10 cellular contexts compared by ENCODE assay signal in genomic region chr11:9601876-9602199, GRCh38. TPM values are rescaled to one million over a fixed set of nuclear protein-coding genes. Genes with fewer than 3 reads are reported as not detected.
A peak's percentile ranks its signal among the peaks of the same experiment; 100 is the strongest.
DNase-seq lines count a peak whose midpoint lies in the region; ATAC-seq, FAIRE-seq and TF ChIP-seq lines count a peak whose summit lies in the region.
"Had no signal": no experiment of that assay in that cellular context is flagged by ENCODE, and none has a peak within 500 bp of the region (broad histone marks: within the 10 kb centered on the region; RNA-seq: fewer than 3 reads in every experiment).

No MANE protein-coding gene starts in this region.

- POLR2A ChIA-PET in H1 (lab: Charles Lee; ENCODE audit: partially characterized antibody), result interaction anchor here (1.0 to 3.8 kb wide), 6 partner anchors 11 to 142 kb away, joined by 3 to 17 read pairs (median 8); partner anchors contain the start of genes WEE1 and ZNF143

- H3K4ac ChIP-seq in H1 (replicated peaks; ENCODE audit: insufficient read length, low read depth, low read length), result no peak overlapping the region

- 96% methylated on average over 4 of the region's 5 CpGs for WGBS in mammary epithelial cell (ENCODE audit: low coverage, missing lambda C conversion rate)
- 90% methylated on average over 5 of the region's 5 CpGs; no CpG with 5 or more reads in 1 of the 2 experiments for WGBS in H1 (ENCODE audit: extremely low coverage in 1 of 2, insufficient coverage in 1 of 2, insufficient read length in 1 of 2, insufficient replicate concordance in 2 of 2, low coverage in 1 of 2, low lambda C conversion rate in 2 of 2, missing lambda C conversion rate in 1 of 2), 2 experiments

- H3K56ac ChIP-seq in H1 (replicated peaks; ENCODE audit: insufficient read length, low read depth, low read length), result no peak overlapping the region

- H3K4me1 ChIP-seq in mammary epithelial cell (ENCODE audit: insufficient read depth, low read length) (peaks cover 18% of the 10 kb centered on the region), breast epithelium (no peaks in the 10 kb centered on the region), Loucy (ENCODE audit: insufficient read depth, low read length, poor library complexity, severe bottlenecking) (peaks cover 27% of the 10 kb centered on the region), H1 (replicated peaks in 1 of 4; ENCODE audit: control insufficient read depth in 3 of 4, insufficient read depth in 4 of 4, low read length in 3 of 4) (peaks cover 3 to 10% (median 6%) of the 10 kb centered on the region in 4 experiments; a peak in 6 of 7 replicates)

- H3K27ac ChIP-seq in mammary epithelial cell (ENCODE audit: insufficient read depth, low read depth, low read length) (peak overlapping the region; percentile 80), breast epithelium (peak overlapping the region in 1 of 2 donors; percentile 47), H1 (ENCODE audit: low read depth, low read length) (no peak overlapping the region; the same call in 1 of the 2 replicates)
- H3K27ac ChIP-seq: coronary artery had no signal

- no peaks in the 10 kb centered on the region for H3K79me2 ChIP-seq in mammary epithelial cell (ENCODE audit: insufficient read depth, low read length)
- no peaks in the 10 kb centered on the region for H3K79me2 ChIP-seq in Loucy (ENCODE audit: insufficient read depth, low read length)
- H3K79me2 ChIP-seq in H1 (ENCODE audit: control insufficient read depth in 1 of 2, insufficient read depth in 2 of 2, low read length in 2 of 2), result no peaks in the 10 kb centered on the region

- no peak overlapping the region; the same call in 1 of the 2 replicates for H2BK15ac ChIP-seq in H1 (ENCODE audit: low read length)

- no TSS peak for BruUV-seq in mammary epithelial cell (replicated peaks; lab: Mats Ljungman, UMichigan)

- intact Hi-C loops in mammary epithelial cell (cut with micrococcal nuclease), result loop anchor here (2.0 kb wide), 1 partner anchor 33 kb away; no protein-coding TSS in a partner anchor
- intact Hi-C loops in breast epithelium (cut with DNase I; ENCODE audit: low total_unique reads), result no loop called here
- intact Hi-C loops in posterior vena cava (cut with DNase I), result loop anchor here in 1 of 2 donors (10.0 kb wide), 1 partner anchor 87 kb away; no protein-coding TSS in a partner anchor

- CTCF ChIA-PET in mammary epithelial cell (lab: Charles Lee; ENCODE audit: low non-redundant PET) (no interaction called here), H1 (lab: Charles Lee; ENCODE audit: partially characterized antibody) (interaction anchor here (0.7 to 5.5 kb wide), 9 partner anchors 10 to 586 kb away, joined by 3 to 48 read pairs (median 4); no protein-coding TSS in a partner anchor)

- H3F3A ChIP-seq in Loucy (ENCODE audit: low read depth), result no peaks in the 10 kb centered on the region

- no peaks in the 10 kb centered on the region for H3K36me3 ChIP-seq in mammary epithelial cell (ENCODE audit: insufficient read depth, low read length)
- H3K36me3 ChIP-seq in breast epithelium, result no peaks in the 10 kb centered on the region
- H3K36me3 ChIP-seq in Loucy (ENCODE audit: insufficient read depth, low read length), result no peaks in the 10 kb centered on the region
- H3K36me3 ChIP-seq in H1 (ENCODE audit: control insufficient read depth in 2 of 4, insufficient read depth in 4 of 4, low read length in 3 of 4), result no peaks in the 10 kb centered on the region

- H3K9me3 ChIP-seq in mammary epithelial cell (replicated peaks; ENCODE audit: insufficient read depth, low read length), result no peaks in the 10 kb centered on the region
- no peaks in the 10 kb centered on the region for H3K9me3 ChIP-seq in breast epithelium
- no peaks in the 10 kb centered on the region for H3K9me3 ChIP-seq in Loucy (ENCODE audit: insufficient read depth, low read depth, low read length)
- no peaks in the 10 kb centered on the region for H3K9me3 ChIP-seq in H1 (ENCODE audit: insufficient read depth in 2 of 2, low read depth in 1 of 2, low read length in 1 of 2)

- H4K5ac ChIP-seq in H1 (ENCODE audit: insufficient read length, low read depth, low read length), result peak overlapping the region; percentile 19

- in situ Hi-C loops in mammary epithelial cell (cut with MboI; ENCODE audit: low sequenced_read_pairs in 2 of 2), result loop anchor here in 1 of 2 donors (25.0 kb wide), 2 partner anchors 135 to 710 kb away; partner anchors contain the start of gene ADM

- H3K9ac ChIP-seq in mammary epithelial cell (ENCODE audit: insufficient read depth, low read length), result no peak overlapping the region
- peak overlapping the region; percentile 76 for H3K9ac ChIP-seq in Loucy (ENCODE audit: low read depth, low read length, poor library complexity, severe bottlenecking)
- H3K9ac ChIP-seq in H1 (replicated peaks in 1 of 4; ENCODE audit: extremely low read depth in 1 of 4, low read depth in 3 of 4, low read length in 3 of 4), result no peak overlapping the region; a peak in 1 of 7 replicates

- no peak for TF ChIP-seq RAD21 in H1 (IDR thresholded peaks at IDR 0.05 in 1 of 2, conservative IDR thresholded peaks at IDR 0.05 in 1 of 2; ENCODE audit: low read depth in 2 of 2, low read length in 2 of 2)

- dilution Hi-C loops in mammary epithelial cell (cut with HindIII; ENCODE audit: low sequenced_read_pairs), result no loop called here

- H3K27me3 ChIP-seq in mammary epithelial cell (ENCODE audit: insufficient read depth, low read length) (no peaks in the 10 kb centered on the region), breast epithelium (no peaks in the 10 kb centered on the region), Loucy (ENCODE audit: insufficient read depth, low read length, poor library complexity, severe bottlenecking) (no peaks in the 10 kb centered on the region), H1 (replicated peaks in 1 of 4; ENCODE audit: control insufficient read depth in 3 of 4, extremely low read depth in 1 of 4, insufficient read depth in 3 of 4, low read length in 3 of 4) (no peaks in the 10 kb centered on the region; a peak in 1 of 7 replicates)

- peak overlapping the region; percentile 93; the same call in 1 of the 2 replicates for H2BK12ac ChIP-seq in H1 (ENCODE audit: low read depth, low read length)

- peak overlapping the region; percentile 87; the same call in 1 of the 2 replicates for H2BK5ac ChIP-seq in H1 (ENCODE audit: low read depth, low read length)

- no peak overlapping the region for H2BK120ac ChIP-seq in H1 (replicated peaks; ENCODE audit: low read depth, low read length)

- no peak for TF ChIP-seq EP300 in H1 (IDR thresholded peaks at IDR 0.05; ENCODE audit: borderline replicate concordance in 1 of 2, low read depth in 2 of 2, low read length in 2 of 2)

- no peaks in the 10 kb centered on the region for H3K79me1 ChIP-seq in H1 (ENCODE audit: low read depth, low read length)

- H2BK20ac ChIP-seq in H1 (ENCODE audit: low read length), result no peak overlapping the region

- H3K9me2 ChIP-seq in Loucy (replicated peaks; ENCODE audit: low read depth, low read length), result no peaks in the 10 kb centered on the region

- TF ChIP-seq CTCF in mammary epithelial cell (conservative IDR thresholded peaks at IDR 0.05 in 1 of 2, IDR thresholded peaks at IDR 0.05 in 1 of 2; ENCODE audit: extremely low read depth in 1 of 2, insufficient read depth in 1 of 2, low read depth in 1 of 2, low read length in 2 of 2) (no peak), breast epithelium (IDR thresholded peaks at IDR 0.05) (no peak), Loucy (conservative IDR thresholded peaks at IDR 0.05; ENCODE audit: low read length) (no peak), H1 (IDR thresholded peaks at IDR 0.05; ENCODE audit: control extremely low read depth in 1 of 3, insufficient read depth in 1 of 3, low read depth in 1 of 3, low read length in 3 of 3) (no peak)

- TF ChIP-seq POLR2A in breast epithelium (IDR thresholded peaks at IDR 0.05) (no peak), H1 (IDR thresholded peaks at IDR 0.05; ENCODE audit: control extremely low read depth in 1 of 2, low read depth in 2 of 2, low read length in 2 of 2) (no peak)

- H4K91ac ChIP-seq in H1 (replicated peaks; ENCODE audit: insufficient read length, low read length), result peak overlapping the region; percentile 45

- ATAC-seq in HG03571 (IDR thresholded peaks at IDR 0.05; ENCODE audit: unreplicated experiment), result no peak

- H3K23me2 ChIP-seq in H1 (ENCODE audit: low read depth, low read length), result no peaks in the 10 kb centered on the region

- no peaks in the 10 kb centered on the region for H4K20me1 ChIP-seq in mammary epithelial cell (ENCODE audit: insufficient read depth, low read length)
- H4K20me1 ChIP-seq in Loucy (ENCODE audit: insufficient read depth, low read length, poor library complexity, severe bottlenecking), result no peaks in the 10 kb centered on the region
- H4K20me1 ChIP-seq in H1 (replicated peaks in 1 of 2; ENCODE audit: control insufficient read depth in 1 of 2, insufficient read depth in 2 of 2, low read length in 2 of 2), result no peaks in the 10 kb centered on the region

- H4K8ac ChIP-seq in H1 (ENCODE audit: extremely low read depth, insufficient read depth, low read length), result no peak overlapping the region

- H3K4me3 ChIP-seq in mammary epithelial cell (replicated peaks in 1 of 3; ENCODE audit: insufficient read depth in 1 of 3, low read depth in 2 of 3, low read length in 3 of 3) (no peak overlapping the region), breast epithelium (no peak overlapping the region), Loucy (ENCODE audit: low read length, poor library complexity, severe bottlenecking) (peak overlapping the region; percentile 74), H1 (ENCODE audit: extremely low read depth in 1 of 4, insufficient read depth in 2 of 4, low read depth in 3 of 4, low read length in 4 of 4) (no peak overlapping the region)
- H3K4me3 ChIP-seq: coronary artery had no signal

- no peak overlapping the region for H3K14ac ChIP-seq in H1 (ENCODE audit: insufficient read length)

- H2AFZ ChIP-seq in mammary epithelial cell (ENCODE audit: low read depth, low read length), result peak overlapping the region; percentile 53
- H2AFZ ChIP-seq in Loucy (ENCODE audit: low read length), result no peak overlapping the region
- no peak overlapping the region for H2AFZ ChIP-seq in H1 (ENCODE audit: low read length)

- DNase-seq in mammary epithelial cell (no peak), breast epithelium (ENCODE audit: low spot score in 2 of 2) (no peak), H1 (ENCODE audit: low read depth in 1 of 2, low spot score in 2 of 2) (peak in 1 of 2 experiments; percentile 30), posterior vena cava (ENCODE audit: low spot score) (no peak), T1000 (lab: John Stamatoyannopoulos, UW) (no peak), NCI-H1417 (lab: John Stamatoyannopoulos, UW) (no peak)
- DNase-seq: glutamatergic neuron had no signal

- H3K23ac ChIP-seq in H1 (ENCODE audit: insufficient read length), result no peak overlapping the region

- peak overlapping the region; percentile 10; the same call in 1 of the 2 replicates for H3K18ac ChIP-seq in H1 (ENCODE audit: extremely low read depth, low read length)

- H3K4me2 ChIP-seq in mammary epithelial cell (ENCODE audit: insufficient read depth, low read depth, low read length), result no peak overlapping the region
- H3K4me2 ChIP-seq in Loucy (ENCODE audit: low read depth, low read length, poor library complexity, severe bottlenecking), result peak overlapping the region; percentile 87
- peak overlapping the region in 1 of 2 experiments; percentile 49; a peak in 3 of 4 replicates for H3K4me2 ChIP-seq in H1 (ENCODE audit: insufficient read depth in 1 of 2, low read depth in 2 of 2, low read length in 2 of 2)

- FAIRE-seq in H1 (lab: Jason Lieb, UNC), result no peak

- H2AK5ac ChIP-seq in H1 (ENCODE audit: low read depth, low read length), result peak overlapping the region; percentile 67; the same call in 1 of the 2 replicates

RNA-seq across cellular contexts. Expression of gene WEE1, which starts 28.4 kb away (rescaled TPM):
- total RNA-seq in mammary epithelial cell, result 10 to 100 TPM; 49.8 to 53.0 TPM
- 31.1 TPM for polyA plus RNA-seq in mammary epithelial cell
- polyA minus RNA-seq in mammary epithelial cell, result 45.0 TPM
- total RNA-seq in breast epithelium, result 100 to 1,000 TPM in 1 of 3 donors, 10 to 100 TPM in 2; 25.0 to 128 (median 66.5) TPM
- total RNA-seq in H1 (2021; fragmentation: NEBNext Ultra II Directional; extraction: Animal tissue kit (Norgen Biotek cat#: 25700)), result 115 and 120 TPM in 2 replicates
- polyA plus RNA-seq in H1 (2011; rRNA removed), result 22.6 and 40.8 TPM in 2 replicates
- 49.2 TPM for polyA plus RNA-seq in H1 (2011; cell fraction: cytosol; rRNA removed)
- 21.5 TPM for polyA plus RNA-seq in H1 (2011; cell fraction: nucleus; rRNA removed)
- polyA plus RNA-seq in H1 (2012, experiment 1 of 2), result 55.4 to 89.1 TPM (median 63.7 TPM) in 4 replicates
- 19.5 TPM for polyA plus RNA-seq in H1 (2012, experiment 2 of 2)
- polyA plus RNA-seq in H1 (2013, experiment 1 of 2), result 55.2 TPM
- 53.3 TPM for polyA plus RNA-seq in H1 (2013, experiment 2 of 2)
- polyA minus RNA-seq in H1 (2011; rRNA and poly(A)+ RNA removed), result 48.9 and 53.0 TPM in 2 replicates
- 37.4 TPM for polyA minus RNA-seq in H1 (2011; cell fraction: cytosol; rRNA and poly(A)+ RNA removed)
- 91.8 TPM for polyA minus RNA-seq in H1 (2011; cell fraction: nucleus; rRNA and poly(A)+ RNA removed)
- total RNA-seq in posterior vena cava, result 10 to 100 TPM; 16.7 to 24.0 TPM
